11 cellular contexts compared by ENCODE assay signal in genomic region chr5:172115541-172115982, GRCh38.
A peak's percentile ranks its signal among the peaks of the same experiment; 100 is the strongest.
DNase-seq lines count a peak whose midpoint lies in the region; ATAC-seq and TF ChIP-seq lines count a peak whose summit lies in the region.
"Had no signal": no experiment of that assay in that cellular context is flagged by ENCODE, and none has a peak within 500 bp of the region (broad histone marks: within the 10 kb centered on the region; RNA-seq: fewer than 3 reads in every experiment).

No MANE protein-coding gene starts in this region.

- DNase-seq in NOMO-1 treated with DMSO at 0.1 percent for 48 hours (lab: John Stamatoyannopoulos, UW; ENCODE audit: unreplicated experiment) = peak; percentile 40
- DNase-seq in NOMO-1 treated with dmso at 0.1 percent for 144 hours (lab: John Stamatoyannopoulos, UW; ENCODE audit: unreplicated experiment) = no peak
- peak; percentile 83 for DNase-seq in NB4 (ENCODE audit: low read depth)
- DNase-seq in activated naive CD8-positive, alpha-beta T cell treated with anti-CD3 and anti-CD28 coated beads for 36 hours = no peak
- no peak for DNase-seq in SW 1271 (lab: John Stamatoyannopoulos, UW)
- DNase-seq: 8988T, NCI-H2081 had no signal

- H3K4me3 ChIP-seq in NB4 (ENCODE audit: low read depth, low read length) (peak overlapping the region; percentile 40), skin epidermis (no peak overlapping the region)
- H3K4me3 ChIP-seq: psoas muscle had no signal

- peaks cover 3% of the 10 kb centered on the region for H3K9me3 Mint-ChIP-seq in activated naive CD8-positive, alpha-beta T cell treated with anti-CD3 and anti-CD28 coated beads for 36 hours

- TF ChIP-seq CTCF in NB4 (IDR thresholded peaks at IDR 0.05; ENCODE audit: low read depth, low read length) = no peak

- H3K4me1 Mint-ChIP-seq in activated naive CD8-positive, alpha-beta T cell treated with anti-CD3 and anti-CD28 coated beads for 36 hours = peaks cover 65% of the 10 kb centered on the region

- no peak for TF ChIP-seq POLR2A in NB4 (IDR thresholded peaks at IDR 0.05; ENCODE audit: extremely low read depth, insufficient read length)

- peak overlapping the region in 13 of 21 experiments; percentile 49 to 85 (median 64) for H3K27ac ChIP-seq in skin epidermis
- H3K27ac ChIP-seq: psoas muscle had no signal

- H3K27me3 Mint-ChIP-seq in activated naive CD8-positive, alpha-beta T cell treated with anti-CD3 and anti-CD28 coated beads for 36 hours = no peaks in the 10 kb centered on the region

- H3K36me3 Mint-ChIP-seq in activated naive CD8-positive, alpha-beta T cell treated with anti-CD3 and anti-CD28 coated beads for 36 hours = peaks cover 52% of the 10 kb centered on the region

- peak overlapping the region; percentile 85 for H3K4me3 Mint-ChIP-seq in activated naive CD8-positive, alpha-beta T cell treated with anti-CD3 and anti-CD28 coated beads for 36 hours

- peak overlapping the region; percentile 97 for H3K27ac Mint-ChIP-seq in activated naive CD8-positive, alpha-beta T cell treated with anti-CD3 and anti-CD28 coated beads for 36 hours

- ATAC-seq in HG03108 (IDR thresholded peaks at IDR 0.05; ENCODE audit: unreplicated experiment) (no peak), HG03135 (IDR thresholded peaks at IDR 0.05; ENCODE audit: unreplicated experiment) (no peak)

Comparison
In these comparisons a context has a peak if more than half of its experiments do, and no peak if none do; other contexts are left out.
1. DNase-seq: peak in NOMO-1 treated with DMSO at 0.1 percent for 48 hours (single experiment) and NB4 (single experiment); none in NOMO-1 treated with dmso at 0.1 percent for 144 hours (single experiment), activated naive CD8-positive, alpha-beta T cell treated with anti-CD3 and anti-CD28 coated beads for 36 hours (single experiment) and SW 1271 (0 of 2).